Comparison of ENCODE assay signal across 8 cellular contexts in genomic region chr4:120921456-120922389, GRCh38. TPM values are rescaled to one million over a fixed set of nuclear protein-coding genes. Genes with fewer than 3 reads are reported as not detected.
DNase-seq lines count a peak whose midpoint lies in the region; ATAC-seq and TF ChIP-seq lines count a peak whose summit lies in the region.

No MANE protein-coding gene starts in this region.

- peak overlapping the region; percentile 45 for H3K23ac ChIP-seq in neuronal stem cell (ENCODE audit: low read depth, low read length, poor library complexity)

- ATAC-seq in Right ventricle myocardium superior (ENCODE audit: poor library complexity), result peak; percentile 89
- no peak for ATAC-seq in GM21526 (IDR thresholded peaks at IDR 0.05; ENCODE audit: low FRiP score, unreplicated experiment)
- ATAC-seq in GM21515 (IDR thresholded peaks at IDR 0.05; ENCODE audit: unreplicated experiment), result no peak

- H3K4me3 ChIP-seq in H7 (ENCODE audit: insufficient read depth, low read depth, low read length) (peak overlapping the region; percentile 76), PC-9 (peak overlapping the region; percentile 51), neuronal stem cell (ENCODE audit: low read length in 2 of 2) (peak overlapping the region; percentile 84 to 92), thymus (ENCODE audit: low read length) (peak overlapping the region; percentile 50)

- H3K79me2 ChIP-seq in PC-9 (ENCODE audit: low read depth), result no peaks in the 10 kb centered on the region

- H3K9ac ChIP-seq in neuronal stem cell (ENCODE audit: low read depth, low read length, poor library complexity), result peak overlapping the region; percentile 98

- no peaks in the 10 kb centered on the region for H3K4me1 ChIP-seq in PC-9 (replicated peaks; ENCODE audit: insufficient read depth)
- peaks cover 9 to 12% of the 10 kb centered on the region in 2 donors for H3K4me1 ChIP-seq in neuronal stem cell (ENCODE audit: control insufficient read depth in 2 of 2, insufficient read depth in 1 of 2, low read depth in 1 of 2, low read length in 2 of 2)
- no peaks in the 10 kb centered on the region for H3K4me1 ChIP-seq in thymus (ENCODE audit: control insufficient read depth, insufficient read depth, low read length)

- peak overlapping the region; percentile 87 for H2BK12ac ChIP-seq in neuronal stem cell (ENCODE audit: low read length)

- POLR2A ChIA-PET in PC-9 (lab: Charles Lee; ENCODE audit: unreplicated experiment), result no interaction called here

- peak overlapping the region; percentile 92 for H2BK5ac ChIP-seq in neuronal stem cell (ENCODE audit: low read length)

- peak overlapping the region; percentile 97 for H3K18ac ChIP-seq in neuronal stem cell (ENCODE audit: low read length)

- no peaks in the 10 kb centered on the region for H3F3A ChIP-seq in PC-9 (ENCODE audit: insufficient read depth, low read depth)

- CTCF ChIA-PET in PC-9 (lab: Charles Lee), result no interaction called here

- peak overlapping the region; percentile 67 for H3K4ac ChIP-seq in neuronal stem cell (ENCODE audit: low read length)

- DNase-seq in H7 (peak; percentile 69), PC-9 (peak in 1 of 2 experiments; percentile 14), Right ventricle myocardium superior (peak; percentile 89), neuronal stem cell (ENCODE audit: low spot score) (no peak)

- no peak for TF ChIP-seq CTCF in PC-9 (conservative IDR thresholded peaks at IDR 0.05)

- H3K14ac ChIP-seq in neuronal stem cell (ENCODE audit: low read length), result peak overlapping the region; percentile 39

- peak overlapping the region; percentile 63 for H3K4me2 ChIP-seq in PC-9
- peak overlapping the region; percentile 77 for H3K4me2 ChIP-seq in neuronal stem cell (ENCODE audit: insufficient read depth, low read length, poor library complexity, severe bottlenecking)

- intact Hi-C loops in PC-9 (cut with micrococcal nuclease; ENCODE audit: unreplicated experiment) (no loop called here), Right ventricle myocardium superior (cut with DNase I) (loop anchor here (5.0 to 10.0 kb wide), 2 partner anchors 153 to 204 kb away; partner anchors contain the start of gene NDNF)

- H4K20me1 ChIP-seq in PC-9 (ENCODE audit: insufficient read depth), result no peaks in the 10 kb centered on the region

- peak overlapping the region; percentile 35 for H4K91ac ChIP-seq in neuronal stem cell (ENCODE audit: low read depth, low read length, poor library complexity)

- H2BK15ac ChIP-seq in neuronal stem cell (ENCODE audit: low read length), result peak overlapping the region; percentile 96

- H3K27ac ChIP-seq in PC-9 (no peak overlapping the region), adipose tissue (ENCODE audit: low read depth, low read length) (peak overlapping the region; percentile 66), neuronal stem cell (replicated peaks; ENCODE audit: low read length) (peak overlapping the region; percentile 87), thymus (ENCODE audit: low read depth) (peak overlapping the region; percentile 74)

- 2 to 4% (median 3%) methylated on average over 47 to 53 of the region's 53 CpGs for WGBS in adipose tissue, 3 donors
- WGBS in neuronal stem cell (ENCODE audit: extremely low coverage in 2 of 2, insufficient read length in 2 of 2, insufficient replicate concordance in 1 of 2), 2 donors, result no CpG with 5 or more reads among the region's 53 CpGs
- 7% methylated on average over 53 of the region's 53 CpGs for WGBS in thymus

- H2AFZ ChIP-seq in PC-9, result peak overlapping the region; percentile 76
- H2AFZ ChIP-seq in neuronal stem cell (ENCODE audit: low read length), result peak overlapping the region; percentile 96

- H3K27me3 ChIP-seq in H7 (ENCODE audit: control insufficient read depth, insufficient read depth, low read length), result no peaks in the 10 kb centered on the region
- H3K27me3 ChIP-seq in PC-9 (ENCODE audit: insufficient read depth, low read depth), result no peaks in the 10 kb centered on the region
- H3K27me3 ChIP-seq in neuronal stem cell (ENCODE audit: control insufficient read depth in 3 of 3, insufficient read depth in 3 of 3, low read depth in 1 of 3, low read length in 3 of 3), result no peaks in the 10 kb centered on the region
- peaks cover 31% of the 10 kb centered on the region for H3K27me3 ChIP-seq in thymus (ENCODE audit: control insufficient read depth, insufficient read depth)

- no peaks in the 10 kb centered on the region for H3K79me1 ChIP-seq in neuronal stem cell (ENCODE audit: low read depth, low read length)

- no TSS peak for BruUV-seq in PC-9 (replicated peaks; lab: Mats Ljungman, UMichigan)

- H3K9me2 ChIP-seq in PC-9 (ENCODE audit: insufficient read depth), result no peaks in the 10 kb centered on the region

- peak overlapping the region; percentile 72 for H2BK120ac ChIP-seq in neuronal stem cell (ENCODE audit: low read depth, low read length)

- H2AK5ac ChIP-seq in neuronal stem cell (ENCODE audit: low read depth, low read length), result no peak overlapping the region

- no peaks in the 10 kb centered on the region for H3K36me3 ChIP-seq in H7 (replicated peaks; ENCODE audit: control insufficient read depth, insufficient read depth, low read length)
- no peaks in the 10 kb centered on the region for H3K36me3 ChIP-seq in PC-9 (ENCODE audit: low read depth)
- H3K36me3 ChIP-seq in neuronal stem cell (replicated peaks in 1 of 2; ENCODE audit: control insufficient read depth in 2 of 2, insufficient read depth in 2 of 2, low read length in 2 of 2), result peaks cover 0 to 3% of the 10 kb centered on the region in 2 donors
- no peaks in the 10 kb centered on the region for H3K36me3 ChIP-seq in thymus (ENCODE audit: control insufficient read depth, insufficient read depth)

- no peaks in the 10 kb centered on the region for H3K9me3 ChIP-seq in PC-9 (ENCODE audit: insufficient read depth, low read depth)
- H3K9me3 ChIP-seq in neuronal stem cell (replicated peaks in 1 of 2; ENCODE audit: control insufficient read depth in 2 of 2, insufficient read depth in 1 of 2, low read depth in 1 of 2, low read length in 2 of 2), result no peaks in the 10 kb centered on the region
- no peaks in the 10 kb centered on the region for H3K9me3 ChIP-seq in thymus (ENCODE audit: control insufficient read depth)

- peak overlapping the region; percentile 73 for H4K8ac ChIP-seq in neuronal stem cell (ENCODE audit: low read depth, low read length)

RNA-seq across cellular contexts. Expression of gene PRDM5, which starts 0.8 kb away (rescaled TPM):
- total RNA-seq in H7 (2014; rRNA removed; shearing (Covaris generic)), result 17.3 and 25.4 TPM in 2 replicates
- total RNA-seq in PC-9 (2021) (0.85 and 0.90 TPM in 2 replicates), Right ventricle myocardium superior (8.0 TPM)
- polyA plus RNA-seq in adipose tissue (1 to 10 TPM; 2.0 to 5.1 (median 3.0) TPM), thymus (1.8 TPM)
- 12.6 TPM for polyA plus RNA-seq in neuronal stem cell (2013, experiment 1 of 2)
- 13.6 TPM for polyA plus RNA-seq in neuronal stem cell (2013, experiment 2 of 2)
